In genomic region chr3:154967090-154967489, GRCh38 we compare ENCODE assay signal across 19 cellular contexts.
"Had no signal": no experiment of that assay in that cellular context is flagged by ENCODE, and none has a peak within 500 bp of the region (broad histone marks: within the 10 kb centered on the region; RNA-seq: fewer than 3 reads in every experiment).

No MANE protein-coding gene starts in this region.

- DNase-seq: activated CD4-positive, alpha-beta T cell treated with anti-CD3 and anti-CD28 coated beads, Interleukin-2, amount 10 ng/mL, durations not matched to agents 24 days and 14 days; activated CD8-positive, alpha-beta memory T cell treated with anti-CD3 and anti-CD28 coated beads, Interleukin-2, amount 50 U/mL, for 48 hours; activated naive CD4-positive, alpha-beta T cell; activated naive CD8-positive, alpha-beta T cell treated with anti-CD3 and anti-CD28 coated beads, Interleukin-2, amount 10 ng/mL, durations not matched to agents 7 days and 5 days; anterior cingulate cortex; cerebellar nuclear complex; effector memory CD4-positive, alpha-beta T cell; left colon; lower lobe of right lung; midbrain; stimulated activated CD4-positive, alpha-beta T cell treated with anti-CD3 and anti-CD28 coated beads, Interleukin-12 subunit alpha, Interleukin-12 subunit beta, amount 100 ng/mL, for 4 hours; stimulated activated CD4-positive, alpha-beta T cell treated with anti-CD3 and anti-CD28 coated beads, Interleukin-2, amount 100 ng/mL, for 24 hours had no signal

- H3K36me3 Mint-ChIP-seq: activated naive CD8-positive, alpha-beta T cell treated with anti-CD3 and anti-CD28 coated beads, Interleukin-2, amount 10 ng/mL, durations not matched to agents 7 days and 5 days; stimulated activated effector memory CD8-positive, alpha-beta T cell treated with anti-CD3 and anti-CD28 coated beads, Interleukin-12 subunit alpha, Interleukin-12 subunit beta, amount 100 ng/mL, for 72 hours had no signal

- H3K4me1 Mint-ChIP-seq: activated CD4-positive, alpha-beta T cell treated with anti-CD3 and anti-CD28 coated beads, Interleukin-2, amount 10 ng/mL, durations not matched to agents 24 days and 14 days; activated naive CD8-positive, alpha-beta T cell treated with anti-CD3 and anti-CD28 coated beads, Interleukin-2, amount 10 ng/mL, durations not matched to agents 7 days and 5 days; stimulated activated effector memory CD8-positive, alpha-beta T cell treated with anti-CD3 and anti-CD28 coated beads, Interleukin-12 subunit alpha, Interleukin-12 subunit beta, amount 100 ng/mL, for 72 hours had no signal

- H3K9me3 ChIP-seq: breast epithelium, gastroesophageal sphincter, lower lobe of right lung had no signal

- H3K27ac ChIP-seq: gastroesophageal sphincter, lower lobe of right lung had no signal

- ATAC-seq: gastroesophageal sphincter; left colon; lower lobe of right lung; sciatic nerve; stimulated activated effector memory CD8-positive, alpha-beta T cell treated with anti-CD3 and anti-CD28 coated beads, Interleukin-12 subunit alpha, Interleukin-12 subunit beta, amount 100 ng/mL, for 72 hours had no signal

- H3K4me3 Mint-ChIP-seq: activated CD4-positive, alpha-beta T cell treated with anti-CD3 and anti-CD28 coated beads, Interleukin-2, amount 10 ng/mL, durations not matched to agents 24 days and 14 days; activated naive CD8-positive, alpha-beta T cell treated with anti-CD3 and anti-CD28 coated beads, Interleukin-2, amount 10 ng/mL, durations not matched to agents 7 days and 5 days; dendritic cell treated with granulocyte-macrophage colony-stimulating factor and Interleukin-4, amounts not matched to agents 40 ng/mL and 50 ng/mL, for 4 days; stimulated activated effector memory CD8-positive, alpha-beta T cell treated with anti-CD3 and anti-CD28 coated beads, Interleukin-12 subunit alpha, Interleukin-12 subunit beta, amount 100 ng/mL, for 72 hours; T-helper 1 cell treated with Interleukin-12 subunit alpha and Interleukin-12 subunit beta and Interleukin-4 antibody, amounts not matched to agents 30 μg/mL and 1 μg/mL, for 36 hours had no signal

- FAIRE-seq: islet of Langerhans had no signal

- H3K4me3 ChIP-seq: breast epithelium, gastroesophageal sphincter, lower lobe of right lung had no signal

- H3K27ac Mint-ChIP-seq: activated CD4-positive, alpha-beta T cell treated with anti-CD3 and anti-CD28 coated beads, Interleukin-2, amount 10 ng/mL, durations not matched to agents 24 days and 14 days; activated naive CD8-positive, alpha-beta T cell treated with anti-CD3 and anti-CD28 coated beads, Interleukin-2, amount 10 ng/mL, durations not matched to agents 7 days and 5 days; dendritic cell treated with granulocyte-macrophage colony-stimulating factor and Interleukin-4, amounts not matched to agents 40 ng/mL and 50 ng/mL, for 4 days; stimulated activated effector memory CD8-positive, alpha-beta T cell treated with anti-CD3 and anti-CD28 coated beads, Interleukin-12 subunit alpha, Interleukin-12 subunit beta, amount 100 ng/mL, for 72 hours; T-helper 1 cell treated with Interleukin-12 subunit alpha and Interleukin-12 subunit beta and Interleukin-4 antibody, amounts not matched to agents 30 μg/mL and 1 μg/mL, for 36 hours had no signal

- H3K27me3 ChIP-seq: breast epithelium, gastroesophageal sphincter had no signal

- H3K27me3 Mint-ChIP-seq: activated CD4-positive, alpha-beta T cell treated with anti-CD3 and anti-CD28 coated beads, Interleukin-2, amount 10 ng/mL, durations not matched to agents 24 days and 14 days; activated naive CD8-positive, alpha-beta T cell treated with anti-CD3 and anti-CD28 coated beads, Interleukin-2, amount 10 ng/mL, durations not matched to agents 7 days and 5 days; dendritic cell treated with granulocyte-macrophage colony-stimulating factor and Interleukin-4, amounts not matched to agents 40 ng/mL and 50 ng/mL, for 4 days had no signal

- H3K36me3 ChIP-seq: breast epithelium, gastroesophageal sphincter, lower lobe of right lung had no signal

- H3K9me3 Mint-ChIP-seq: activated CD4-positive, alpha-beta T cell treated with anti-CD3 and anti-CD28 coated beads, Interleukin-2, amount 10 ng/mL, durations not matched to agents 24 days and 14 days; activated naive CD8-positive, alpha-beta T cell treated with anti-CD3 and anti-CD28 coated beads, Interleukin-2, amount 10 ng/mL, durations not matched to agents 7 days and 5 days; dendritic cell treated with granulocyte-macrophage colony-stimulating factor and Interleukin-4, amounts not matched to agents 40 ng/mL and 50 ng/mL, for 4 days; T-helper 1 cell treated with Interleukin-12 subunit alpha and Interleukin-12 subunit beta and Interleukin-4 antibody, amounts not matched to agents 30 μg/mL and 1 μg/mL, for 36 hours had no signal
